ENCODE assay signal across 8 cellular contexts in genomic region chr15:34721802-34722795, GRCh38. TPM values are rescaled to one million over a fixed set of nuclear protein-coding genes. Genes with fewer than 3 reads are reported as not detected.
DNase-seq lines count a peak whose midpoint lies in the region; ATAC-seq and TF ChIP-seq lines count a peak whose summit lies in the region.

No MANE protein-coding gene starts in this region.

- intact Hi-C loops in PC-3 (cut with micrococcal nuclease) = no loop called here
- intact Hi-C loops in activated T-helper 2 cell treated with anti-CD3 and anti-CD28 coated beads, Interferon-gamma antibody, Interleukin-2, Interleukin-4, amounts not matched to agents 10 μg/mL and 5 μg/mL and 100 μg/mL, durations not matched to agents 14 hours and 24 hours and 36 hours (cut with micrococcal nuclease) = no loop called here

- DNase-seq in GM13976 (ENCODE audit: low spot score) (peak; percentile 19), PC-3 (no peak), fibroblast of mammary gland (ENCODE audit: low read depth) (peak; percentile 23), nephron progenitor cell (peak; percentile 64), NCI-H1930 (lab: John Stamatoyannopoulos, UW) (no peak), GF-D8 (lab: John Stamatoyannopoulos, UW) (no peak)
- no peak for DNase-seq in activated T-helper 2 cell treated with anti-CD3 and anti-CD28 coated beads, Interferon-gamma antibody, Interleukin-2, Interleukin-4, amounts not matched to agents 10 μg/mL and 5 μg/mL and 100 μg/mL, durations not matched to agents 14 hours and 24 hours and 36 hours (ENCODE audit: low spot score)

- no peaks in the 10 kb centered on the region for H3K36me3 ChIP-seq in PC-3 (ENCODE audit: low read depth, low read length)

- H2AFZ ChIP-seq in PC-3 (ENCODE audit: low read length) = no peak overlapping the region

- H3K4me3 Mint-ChIP-seq in nephron progenitor cell = peak overlapping the region; percentile 79
- H3K4me3 Mint-ChIP-seq in activated T-helper 2 cell treated with anti-CD3 and anti-CD28 coated beads, Interferon-gamma antibody, Interleukin-2, Interleukin-4, amounts not matched to agents 10 μg/mL and 5 μg/mL and 100 μg/mL, durations not matched to agents 14 hours and 24 hours and 36 hours (ENCODE audit: low read depth) = no peak overlapping the region

- no peaks in the 10 kb centered on the region for H3K36me3 Mint-ChIP-seq in nephron progenitor cell (ENCODE audit: low read depth)
- no peaks in the 10 kb centered on the region for H3K36me3 Mint-ChIP-seq in activated T-helper 2 cell treated with anti-CD3 and anti-CD28 coated beads, Interferon-gamma antibody, Interleukin-2, Interleukin-4, amounts not matched to agents 10 μg/mL and 5 μg/mL and 100 μg/mL, durations not matched to agents 14 hours and 24 hours and 36 hours (ENCODE audit: low read depth)

- peak; percentile 55 for ATAC-seq in PC-3
- no peak for ATAC-seq in GM19035 (IDR thresholded peaks at IDR 0.05; ENCODE audit: unreplicated experiment)

- H3K9me3 Mint-ChIP-seq in nephron progenitor cell = no peaks in the 10 kb centered on the region
- no peaks in the 10 kb centered on the region for H3K9me3 Mint-ChIP-seq in activated T-helper 2 cell treated with anti-CD3 and anti-CD28 coated beads, Interferon-gamma antibody, Interleukin-2, Interleukin-4, amounts not matched to agents 10 μg/mL and 5 μg/mL and 100 μg/mL, durations not matched to agents 14 hours and 24 hours and 36 hours

- H3K27ac ChIP-seq in PC-3 (ENCODE audit: low read length) = no peak overlapping the region

- in situ Hi-C loops in GM13976 (cut with MboI; ENCODE audit: low sequenced_read_pairs, unreplicated experiment) = no loop called here

- BruUV-seq in PC-3 (replicated peaks; lab: Mats Ljungman, UMichigan) = no TSS peak

- H4K20me1 ChIP-seq in PC-3 (ENCODE audit: low read length) = no peaks in the 10 kb centered on the region

- H3F3A ChIP-seq in PC-3 (ENCODE audit: low read length, unreplicated experiment) = no peaks in the 10 kb centered on the region

- no peaks in the 10 kb centered on the region for H3K9me3 ChIP-seq in PC-3 (ENCODE audit: low read length)

- H3K27ac Mint-ChIP-seq in nephron progenitor cell = no peak overlapping the region
- H3K27ac Mint-ChIP-seq in activated T-helper 2 cell treated with anti-CD3 and anti-CD28 coated beads, Interferon-gamma antibody, Interleukin-2, Interleukin-4, amounts not matched to agents 10 μg/mL and 5 μg/mL and 100 μg/mL, durations not matched to agents 14 hours and 24 hours and 36 hours = no peak overlapping the region

- POLR2A ChIA-PET in PC-3 (lab: Charles Lee; ENCODE audit: unreplicated experiment) = no interaction called here

- no peaks in the 10 kb centered on the region for H3K79me2 ChIP-seq in PC-3 (ENCODE audit: low read length)

- TF ChIP-seq CTCF in GM13976 (IDR thresholded peaks at IDR 0.05; ENCODE audit: borderline replicate concordance, control extremely low read depth, extremely low read depth, insufficient read depth, missing control alignments) (no peak), PC-3 (conservative IDR thresholded peaks at IDR 0.05; ENCODE audit: low read depth, low read length) (no peak), fibroblast of mammary gland (conservative IDR thresholded peaks at IDR 0.05; ENCODE audit: control insufficient read depth, insufficient read depth, low read depth, low read length) (peak; percentile 21), nephron progenitor cell (IDR thresholded peaks at IDR 0.05) (no peak)

- H3K27me3 ChIP-seq in PC-3 (ENCODE audit: low read length) = peaks cover 22% of the 10 kb centered on the region

- H3K4me2 ChIP-seq in PC-3 (ENCODE audit: low read length) = no peak overlapping the region

- no peaks in the 10 kb centered on the region for H3K9me2 ChIP-seq in PC-3 (replicated peaks; ENCODE audit: low read length)

- H3K4me1 ChIP-seq in PC-3 (ENCODE audit: insufficient read depth, low read length) = no peaks in the 10 kb centered on the region

- H3K4me1 Mint-ChIP-seq in nephron progenitor cell = peaks cover 38% of the 10 kb centered on the region
- H3K4me1 Mint-ChIP-seq in activated T-helper 2 cell treated with anti-CD3 and anti-CD28 coated beads, Interferon-gamma antibody, Interleukin-2, Interleukin-4, amounts not matched to agents 10 μg/mL and 5 μg/mL and 100 μg/mL, durations not matched to agents 14 hours and 24 hours and 36 hours (ENCODE audit: low read depth) = no peaks in the 10 kb centered on the region

- CTCF ChIA-PET in PC-3 (lab: Charles Lee) = no interaction called here

- no peak overlapping the region for H3K9ac ChIP-seq in PC-3 (ENCODE audit: low read length)

- H3K27me3 Mint-ChIP-seq in nephron progenitor cell (ENCODE audit: low read depth, poor library complexity) = peaks cover 23% of the 10 kb centered on the region
- peaks cover 53% of the 10 kb centered on the region for H3K27me3 Mint-ChIP-seq in activated T-helper 2 cell treated with anti-CD3 and anti-CD28 coated beads, Interferon-gamma antibody, Interleukin-2, Interleukin-4, amounts not matched to agents 10 μg/mL and 5 μg/mL and 100 μg/mL, durations not matched to agents 14 hours and 24 hours and 36 hours (ENCODE audit: low read depth)

- H3K4me3 ChIP-seq in PC-3 (ENCODE audit: low read length) (no peak overlapping the region), fibroblast of mammary gland (ENCODE audit: control insufficient read depth, low read depth, low read length) (peak overlapping the region; percentile 15)

RNA-seq across cellular contexts. Expression of gene GJD2, which starts 32.7 kb away (rescaled TPM):
- total RNA-seq in PC-3 (2014; rRNA removed) = not detected in 2 replicates
- total RNA-seq in activated T-helper 2 cell treated with anti-CD3 and anti-CD28 coated beads, Interferon-gamma antibody, Interleukin-2, Interleukin-4, amounts not matched to agents 10 μg/mL and 5 μg/mL and 100 μg/mL, durations not matched to agents 14 hours and 24 hours and 36 hours = not detected in 2 replicates

Comparison
In these comparisons a context has a peak if more than half of its experiments do, and no peak if none do; other contexts are left out.
1. DNase-seq: peak in GM13976 (single experiment), fibroblast of mammary gland (single experiment) and nephron progenitor cell (single experiment); none in PC-3 (single experiment), NCI-H1930 (0 of 2), activated T-helper 2 cell treated with anti-CD3 and anti-CD28 coated beads, Interferon-gamma antibody, Interleukin-2, Interleukin-4, amounts not matched to agents 10 μg/mL and 5 μg/mL and 100 μg/mL, durations not matched to agents 14 hours and 24 hours and 36 hours (single experiment) and GF-D8 (single experiment).